8 cellular contexts compared by ENCODE assay signal in the genomic region with DNA sequence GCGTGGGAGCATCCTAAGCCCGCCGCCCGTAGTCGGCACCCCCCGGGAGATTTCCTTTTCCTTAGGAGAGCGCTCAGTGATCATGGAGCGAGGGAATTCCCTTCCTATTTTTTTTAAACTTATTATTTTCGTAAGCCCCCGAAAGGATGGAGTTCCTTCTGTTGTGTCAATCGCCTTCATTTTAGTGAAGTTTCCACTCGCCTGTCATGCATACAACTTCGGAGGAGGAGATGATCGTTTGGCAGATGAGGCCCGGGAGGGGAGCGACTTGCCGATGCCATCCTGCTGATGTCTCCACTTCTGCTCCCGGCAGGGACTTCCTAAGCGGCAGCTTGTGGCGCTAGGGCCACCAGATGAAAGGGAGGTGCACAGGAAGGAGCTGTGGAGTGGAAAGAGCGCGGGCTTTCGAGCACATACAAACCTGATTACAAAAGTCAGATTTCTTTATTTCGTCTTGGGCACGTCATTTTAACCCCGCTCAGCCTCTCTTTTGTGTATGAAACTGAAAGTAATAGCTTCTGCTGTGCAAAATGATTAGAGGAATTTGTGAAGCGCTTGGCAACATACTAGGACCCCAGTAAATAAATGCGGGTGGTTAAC. TPM values are rescaled to one million over a fixed set of nuclear protein-coding genes. Genes with fewer than 3 reads are reported as not detected.
DNase-seq lines count a peak whose midpoint lies in the region; ATAC-seq and TF ChIP-seq lines count a peak whose summit lies in the region.

Gene ADGRF3 (minus strand): TSS at position 336 of the 600 bp plus-strand sequence. CDS start 555 bp downstream, outside the sequence.

- no peaks in the 10 kb centered on the region for H3K9me3 Mint-ChIP-seq in central memory CD8-positive, alpha-beta T cell

- no peaks in the 10 kb centered on the region for H3K27me3 Mint-ChIP-seq in central memory CD8-positive, alpha-beta T cell

- no peaks in the 10 kb centered on the region for H3K36me3 ChIP-seq in kidney epithelial cell (ENCODE audit: control insufficient read depth, insufficient read depth, low read length)

- ATAC-seq in central memory CD8-positive, alpha-beta T cell (replicated peaks; ENCODE audit: extremely low read depth, poor library complexity, severe bottlenecking): peak; percentile 27
- no peak for ATAC-seq in GM19455 (IDR thresholded peaks at IDR 0.05; ENCODE audit: unreplicated experiment)

- peak; percentile 67 to 84 for DNase-seq in NCI-H2081 (lab: John Stamatoyannopoulos, UW)
- DNase-seq in NCI-H2081 treated with DMSO at 0.1 percent for 48 hours (lab: John Stamatoyannopoulos, UW): no peak
- peak; percentile 80 for DNase-seq in NCI-H2171 (lab: John Stamatoyannopoulos, UW)
- DNase-seq in activated CD4-positive, CD25-positive, alpha-beta regulatory T cell (lab: John Stamatoyannopoulos, UW): peak in 3 of 4 experiments; percentile 14 to 28 (median 27)
- peak; percentile 36 to 42 for DNase-seq in central memory CD8-positive, alpha-beta T cell (ENCODE audit: low spot score in 2 of 2)
- no peak for DNase-seq in kidney epithelial cell (ENCODE audit: low read depth)
- DNase-seq in stimulated activated CD4-positive, alpha-beta T cell treated with anti-CD3 and anti-CD28 coated beads, Interleukin-1b, Interleukin-23, amount 100 ng/mL, for 1 hour (ENCODE audit: low read depth in 2 of 2): peak; percentile 21 to 34

- H3K36me3 Mint-ChIP-seq in central memory CD8-positive, alpha-beta T cell (ENCODE audit: insufficient read depth): peaks cover 13% of the 10 kb centered on the region

- peak within 1 kb of the TSS; percentile 97 for H3K4me3 Mint-ChIP-seq in central memory CD8-positive, alpha-beta T cell

- peaks cover 40% of the 10 kb centered on the region for H3K4me1 Mint-ChIP-seq in central memory CD8-positive, alpha-beta T cell

- no peak for TF ChIP-seq CTCF in kidney epithelial cell (IDR thresholded peaks at IDR 0.05; ENCODE audit: insufficient read depth, low read length, poor library complexity, severe bottlenecking)

- H3K4me3 ChIP-seq in kidney epithelial cell (ENCODE audit: low read depth, low read length): peak within 1 kb of the TSS; percentile 92

- peak within 1 kb of the TSS; percentile 99 for H3K27ac Mint-ChIP-seq in central memory CD8-positive, alpha-beta T cell (ENCODE audit: low read depth)

- H3K27me3 ChIP-seq in kidney epithelial cell (ENCODE audit: control insufficient read depth, insufficient read depth, low read length): no peaks in the 10 kb centered on the region

RNA-seq across cellular contexts. Expression of gene ADGRF3, which starts in this region (rescaled TPM):
- 0.07 and 0.08 TPM in 2 replicates for total RNA-seq in kidney epithelial cell

Comparison
In these comparisons a context has a peak if more than half of its experiments do, and no peak if none do; other contexts are left out.
1. DNase-seq: peak in NCI-H2081 (2 of 2), NCI-H2171 (single experiment), activated CD4-positive, CD25-positive, alpha-beta regulatory T cell (3 of 4), central memory CD8-positive, alpha-beta T cell (2 of 2) and stimulated activated CD4-positive, alpha-beta T cell treated with anti-CD3 and anti-CD28 coated beads, Interleukin-1b, Interleukin-23, amount 100 ng/mL, for 1 hour (2 of 2); none in NCI-H2081 treated with DMSO at 0.1 percent for 48 hours (single experiment) and kidney epithelial cell (single experiment).